Comparison of ENCODE assay signal across 30 cellular contexts in the genomic region with DNA sequence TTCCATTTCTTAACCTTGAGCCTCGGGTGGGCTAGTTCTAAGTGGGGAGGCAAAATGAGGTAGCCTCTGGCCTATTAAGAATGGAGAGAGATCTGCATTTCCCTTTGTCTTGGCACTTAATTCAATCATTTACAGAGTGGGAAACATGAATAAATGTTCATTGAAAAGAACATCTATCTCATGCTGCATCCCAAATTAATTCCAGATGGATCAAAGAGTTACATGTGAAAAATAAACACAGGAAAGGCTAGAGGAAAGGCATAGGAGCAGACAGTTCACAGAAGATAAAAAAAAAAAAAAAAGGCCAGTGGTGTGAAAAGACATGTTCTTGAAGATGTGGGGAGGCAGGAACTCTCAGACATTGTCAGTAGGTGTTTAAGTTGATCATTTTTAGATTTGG. TPM values are rescaled to one million over a fixed set of nuclear protein-coding genes. Genes with fewer than 3 reads are reported as not detected.
DNase-seq lines count a peak whose midpoint lies in the region; ATAC-seq and TF ChIP-seq lines count a peak whose summit lies in the region.
"Had no signal": no experiment of that assay in that cellular context is flagged by ENCODE, and none has a peak within 500 bp of the region (broad histone marks: within the 10 kb centered on the region; RNA-seq: fewer than 3 reads in every experiment).

No MANE protein-coding gene starts in this region.

- intact Hi-C loops in activated CD8-positive, alpha-beta T cell treated with anti-CD3 and anti-CD28 coated beads for 36 hours (cut with micrococcal nuclease), result no loop called here

- H3K9me3 Mint-ChIP-seq in activated CD8-positive, alpha-beta T cell treated with anti-CD3 and anti-CD28 coated beads for 36 hours, result peaks cover 3% of the 10 kb centered on the region
- no peaks in the 10 kb centered on the region for H3K9me3 Mint-ChIP-seq in activated CD8-positive, alpha-beta T cell treated with anti-CD3 and anti-CD28 coated beads, Interleukin-2, amount 10 ng/mL, durations not matched to agents 7 days and 5 days (ENCODE audit: insufficient read depth)
- no peaks in the 10 kb centered on the region for H3K9me3 Mint-ChIP-seq in activated CD4-positive, alpha-beta memory T cell treated with anti-CD3 and anti-CD28 coated beads, Interleukin-2, amount 10 ng/mL, durations not matched to agents 7 days and 5 days
- no peaks in the 10 kb centered on the region for H3K9me3 Mint-ChIP-seq in mesothelial cell of epicardium
- H3K9me3 Mint-ChIP-seq: naive thymus-derived CD8-positive, alpha-beta T cell had no signal

- no peaks in the 10 kb centered on the region for H3K27me3 Mint-ChIP-seq in activated CD8-positive, alpha-beta T cell treated with anti-CD3 and anti-CD28 coated beads for 36 hours
- H3K27me3 Mint-ChIP-seq in activated CD8-positive, alpha-beta T cell treated with anti-CD3 and anti-CD28 coated beads, Interleukin-2, amount 10 ng/mL, durations not matched to agents 7 days and 5 days (ENCODE audit: low read depth), result no peaks in the 10 kb centered on the region
- H3K27me3 Mint-ChIP-seq in activated CD4-positive, alpha-beta memory T cell treated with anti-CD3 and anti-CD28 coated beads, Interleukin-2, amount 10 ng/mL, durations not matched to agents 7 days and 5 days, result no peaks in the 10 kb centered on the region
- H3K27me3 Mint-ChIP-seq in mesothelial cell of epicardium (ENCODE audit: low read depth), result no peaks in the 10 kb centered on the region
- H3K27me3 Mint-ChIP-seq: naive thymus-derived CD8-positive, alpha-beta T cell had no signal

- H3K27ac Mint-ChIP-seq in activated CD8-positive, alpha-beta T cell treated with anti-CD3 and anti-CD28 coated beads for 36 hours, result peak overlapping the region; percentile 32
- no peak overlapping the region for H3K27ac Mint-ChIP-seq in activated CD8-positive, alpha-beta T cell treated with anti-CD3 and anti-CD28 coated beads, Interleukin-2, amount 10 ng/mL, durations not matched to agents 7 days and 5 days
- peak overlapping the region; percentile 63 for H3K27ac Mint-ChIP-seq in activated CD4-positive, alpha-beta memory T cell treated with anti-CD3 and anti-CD28 coated beads, Interleukin-2, amount 10 ng/mL, durations not matched to agents 7 days and 5 days
- no peak overlapping the region for H3K27ac Mint-ChIP-seq in mesothelial cell of epicardium

- H3K36me3 Mint-ChIP-seq in activated CD8-positive, alpha-beta T cell treated with anti-CD3 and anti-CD28 coated beads for 36 hours (ENCODE audit: low read depth), result no peaks in the 10 kb centered on the region
- no peaks in the 10 kb centered on the region for H3K36me3 Mint-ChIP-seq in activated CD8-positive, alpha-beta T cell treated with anti-CD3 and anti-CD28 coated beads, Interleukin-2, amount 10 ng/mL, durations not matched to agents 7 days and 5 days (ENCODE audit: low read depth)
- peaks cover 4% of the 10 kb centered on the region for H3K36me3 Mint-ChIP-seq in activated CD4-positive, alpha-beta memory T cell treated with anti-CD3 and anti-CD28 coated beads, Interleukin-2, amount 10 ng/mL, durations not matched to agents 7 days and 5 days (ENCODE audit: low read depth)
- no peaks in the 10 kb centered on the region for H3K36me3 Mint-ChIP-seq in mesothelial cell of epicardium
- H3K36me3 Mint-ChIP-seq: naive thymus-derived CD8-positive, alpha-beta T cell had no signal

- POLR2A ChIA-PET in activated CD8-positive, alpha-beta T cell treated with anti-CD3 and anti-CD28 coated beads for 36 hours (lab: Charles Lee), result interaction anchor here (0.8 kb wide), 1 partner anchor 8 kb away, joined by 3 read pairs; no protein-coding TSS in a partner anchor
- POLR2A ChIA-PET in activated CD8-positive, alpha-beta T cell treated with anti-CD3 and anti-CD28 coated beads, Interleukin-2, amount 10 ng/mL, durations not matched to agents 7 days and 5 days (lab: Charles Lee), result no interaction called here
- POLR2A ChIA-PET in activated CD4-positive, alpha-beta memory T cell treated with anti-CD3 and anti-CD28 coated beads, Interleukin-2, amount 10 ng/mL, durations not matched to agents 7 days and 5 days (lab: Charles Lee), result interaction anchor here (5.3 kb wide), 1 partner anchor 7 kb away, joined by 137 read pairs; no protein-coding TSS in a partner anchor

- TF ChIP-seq CTCF in activated CD8-positive, alpha-beta T cell treated with anti-CD3 and anti-CD28 coated beads for 36 hours (IDR thresholded peaks at IDR 0.05), result no peak
- TF ChIP-seq CTCF in HFF-Myc (IDR thresholded peaks at IDR 0.05; ENCODE audit: low read depth, low read length, missing control alignments) (no peak), foreskin fibroblast (IDR thresholded peaks at IDR 0.05; ENCODE audit: low read depth, low read length) (no peak), mesothelial cell of epicardium (IDR thresholded peaks at IDR 0.05; ENCODE audit: unreplicated experiment) (no peak)

- ATAC-seq in activated CD8-positive, alpha-beta T cell treated with anti-CD3 and anti-CD28 coated beads for 36 hours, result no peak
- no peak for ATAC-seq in activated CD8-positive, alpha-beta T cell treated with anti-CD3 and anti-CD28 coated beads, Interleukin-2, amount 10 ng/mL, durations not matched to agents 7 days and 5 days
- ATAC-seq: A549; HepG2; naive thymus-derived CD8-positive, alpha-beta T cell had no signal

- CTCF ChIA-PET in activated CD8-positive, alpha-beta T cell treated with anti-CD3 and anti-CD28 coated beads for 36 hours (lab: Charles Lee), result interaction anchor here (5.4 kb wide), 1 partner anchor 8 kb away, joined by 63 read pairs; no protein-coding TSS in a partner anchor
- CTCF ChIA-PET in activated CD8-positive, alpha-beta T cell treated with anti-CD3 and anti-CD28 coated beads, Interleukin-2, amount 10 ng/mL, durations not matched to agents 7 days and 5 days (lab: Charles Lee), result interaction anchor here (0.8 to 7.2 kb wide), 4 partner anchors 9 to 186 kb away, joined by 3 to 96 read pairs (median 36); a partner anchor contains a TSS
- CTCF ChIA-PET in activated CD4-positive, alpha-beta memory T cell treated with anti-CD3 and anti-CD28 coated beads, Interleukin-2, amount 10 ng/mL, durations not matched to agents 7 days and 5 days (lab: Charles Lee), result interaction anchor here (5.0 to 5.4 kb wide), 2 partner anchors 10 to 185 kb away, joined by 39 to 121 read pairs; a partner anchor contains a TSS

- H3K4me3 ChIP-seq in HFF-Myc (replicated peaks; ENCODE audit: low read depth, low read length) (no peak overlapping the region), foreskin fibroblast (ENCODE audit: low read depth in 1 of 2, low read length in 2 of 2) (no peak overlapping the region)
- H3K4me3 ChIP-seq: A549, prostate gland, SJCRH30, thyroid gland had no signal

- no peak overlapping the region for H3K4me3 Mint-ChIP-seq in activated CD8-positive, alpha-beta T cell treated with anti-CD3 and anti-CD28 coated beads for 36 hours
- H3K4me3 Mint-ChIP-seq in activated CD8-positive, alpha-beta T cell treated with anti-CD3 and anti-CD28 coated beads, Interleukin-2, amount 10 ng/mL, durations not matched to agents 7 days and 5 days, result no peak overlapping the region
- H3K4me3 Mint-ChIP-seq in activated CD4-positive, alpha-beta memory T cell treated with anti-CD3 and anti-CD28 coated beads, Interleukin-2, amount 10 ng/mL, durations not matched to agents 7 days and 5 days, result no peak overlapping the region
- no peak overlapping the region for H3K4me3 Mint-ChIP-seq in mesothelial cell of epicardium

- DNase-seq in activated CD8-positive, alpha-beta T cell treated with anti-CD3 and anti-CD28 coated beads for 36 hours, result no peak
- no peak for DNase-seq in activated CD8-positive, alpha-beta T cell treated with anti-CD3 and anti-CD28 coated beads, Interleukin-2, amount 10 ng/mL, durations not matched to agents 7 days and 5 days
- DNase-seq in HFF-Myc (ENCODE audit: extremely low read depth, low read depth), result peak; percentile 38
- no peak for DNase-seq in activated CD4-positive, alpha-beta memory T cell treated with anti-CD3 and anti-CD28 coated beads, Interleukin-2, amount 10 ng/mL, durations not matched to agents 7 days and 5 days
- DNase-seq in foreskin fibroblast, result peak; percentile 28 to 74
- no peak for DNase-seq in mesothelial cell of epicardium (ENCODE audit: low spot score in 2 of 2, unreplicated experiment in 2 of 2)
- DNase-seq in NCI-H510A (lab: John Stamatoyannopoulos, UW), result no peak
- no peak for DNase-seq in GF-D8 (lab: John Stamatoyannopoulos, UW)
- DNase-seq: activated CD4-positive, alpha-beta T cell treated with anti-CD3 and anti-CD28 coated beads for 1 hour; C1 segment of cervical spinal cord; Caco-2; cerebellar nuclear complex; GDM1; H7; kidney; naive thymus-derived CD8-positive, alpha-beta T cell; NCI-H1694; NCI-H524; nucleus accumbens; stimulated activated naive CD4-positive, alpha-beta T cell; thyroid gland had no signal

- H3K4me1 Mint-ChIP-seq in activated CD8-positive, alpha-beta T cell treated with anti-CD3 and anti-CD28 coated beads for 36 hours (ENCODE audit: low read depth), result peaks cover 75% of the 10 kb centered on the region
- H3K4me1 Mint-ChIP-seq in activated CD8-positive, alpha-beta T cell treated with anti-CD3 and anti-CD28 coated beads, Interleukin-2, amount 10 ng/mL, durations not matched to agents 7 days and 5 days (ENCODE audit: low read depth), result peaks cover 90% of the 10 kb centered on the region
- peaks cover 85% of the 10 kb centered on the region for H3K4me1 Mint-ChIP-seq in activated CD4-positive, alpha-beta memory T cell treated with anti-CD3 and anti-CD28 coated beads, Interleukin-2, amount 10 ng/mL, durations not matched to agents 7 days and 5 days
- H3K4me1 Mint-ChIP-seq in mesothelial cell of epicardium, result peaks cover 8% of the 10 kb centered on the region

RNA-seq across cellular contexts. Expression of a gene that starts 35.7 kb away (rescaled TPM):
- total RNA-seq in activated CD8-positive, alpha-beta T cell treated with anti-CD3 and anti-CD28 coated beads for 36 hours, result not detected
- total RNA-seq in activated CD8-positive, alpha-beta T cell treated with anti-CD3 and anti-CD28 coated beads, Interleukin-2, amount 10 ng/mL, durations not matched to agents 7 days and 5 days, result not detected
- not detected for total RNA-seq in activated CD4-positive, alpha-beta memory T cell treated with anti-CD3 and anti-CD28 coated beads, Interleukin-2, amount 10 ng/mL, durations not matched to agents 7 days and 5 days
- 0.13 to 0.34 TPM in 2 of 3 replicates, not detected in the other for total RNA-seq in mesothelial cell of epicardium
- total RNA-seq: dermis microvascular lymphatic vessel endothelial cell; fibroblast of lung; H7; LHCN-M2; lower leg skin; naive thymus-derived CD8-positive, alpha-beta T cell; SJCRH30; T-helper 1 cell treated with Interleukin-12 subunit alpha and Interleukin-12 subunit beta and Interleukin-4 antibody, amounts not matched to agents 30 ng/mL and 1 ng/mL, for 36 hours; thyroid gland had no signal

RNA-seq across cellular contexts. Expression of a gene that starts 58.6 kb away (rescaled TPM):
- 10 to 100 TPM; 40.8 to 42.0 TPM for total RNA-seq in activated CD8-positive, alpha-beta T cell treated with anti-CD3 and anti-CD28 coated beads for 36 hours
- 1 to 10 TPM; 5.8 to 7.6 TPM for total RNA-seq in activated CD8-positive, alpha-beta T cell treated with anti-CD3 and anti-CD28 coated beads, Interleukin-2, amount 10 ng/mL, durations not matched to agents 7 days and 5 days
- under 1 TPM; 0.23 to 0.95 TPM for total RNA-seq in activated CD4-positive, alpha-beta memory T cell treated with anti-CD3 and anti-CD28 coated beads, Interleukin-2, amount 10 ng/mL, durations not matched to agents 7 days and 5 days
- total RNA-seq in mesothelial cell of epicardium, result 49.7 to 57.9 TPM (median 55.2 TPM) in 3 replicates

Comparison
In these comparisons a context has a peak if more than half of its experiments do, and no peak if none do; other contexts are left out.
1. H3K27ac Mint-ChIP-seq: peak in activated CD8-positive, alpha-beta T cell treated with anti-CD3 and anti-CD28 coated beads for 36 hours (single experiment) and activated CD4-positive, alpha-beta memory T cell treated with anti-CD3 and anti-CD28 coated beads, Interleukin-2, amount 10 ng/mL, durations not matched to agents 7 days and 5 days (single experiment); none in activated CD8-positive, alpha-beta T cell treated with anti-CD3 and anti-CD28 coated beads, Interleukin-2, amount 10 ng/mL, durations not matched to agents 7 days and 5 days (single experiment) and mesothelial cell of epicardium (single experiment).
2. DNase-seq: peak in HFF-Myc (single experiment) and foreskin fibroblast (2 of 2); none in activated CD8-positive, alpha-beta T cell treated with anti-CD3 and anti-CD28 coated beads for 36 hours (single experiment), activated CD8-positive, alpha-beta T cell treated with anti-CD3 and anti-CD28 coated beads, Interleukin-2, amount 10 ng/mL, durations not matched to agents 7 days and 5 days (single experiment), activated CD4-positive, alpha-beta memory T cell treated with anti-CD3 and anti-CD28 coated beads, Interleukin-2, amount 10 ng/mL, durations not matched to agents 7 days and 5 days (single experiment), mesothelial cell of epicardium (0 of 2), NCI-H510A (single experiment) and GF-D8 (single experiment).